In genomic region chr20:50729925-50730764, GRCh38 we compare ENCODE assay signal across 1 cellular context.
TF ChIP-seq lines count a peak whose summit lies in the region.

No MANE protein-coding gene starts in this region.

TF ChIP-seq in GM23338, 12 proteins besides CTCF, POLR2A, EP300 and RAD21 (continued from another document):
- no peak for TF ChIP-seq JUNB (IDR thresholded peaks at IDR 0.05; ENCODE audit: unreplicated experiment)
- no peak for TF ChIP-seq EZH2phosphoT487 (IDR thresholded peaks at IDR 0.05; ENCODE audit: unreplicated experiment)
TF ChIP-seq in GM23338: peak in this region for 0.
